In the genomic region with DNA sequence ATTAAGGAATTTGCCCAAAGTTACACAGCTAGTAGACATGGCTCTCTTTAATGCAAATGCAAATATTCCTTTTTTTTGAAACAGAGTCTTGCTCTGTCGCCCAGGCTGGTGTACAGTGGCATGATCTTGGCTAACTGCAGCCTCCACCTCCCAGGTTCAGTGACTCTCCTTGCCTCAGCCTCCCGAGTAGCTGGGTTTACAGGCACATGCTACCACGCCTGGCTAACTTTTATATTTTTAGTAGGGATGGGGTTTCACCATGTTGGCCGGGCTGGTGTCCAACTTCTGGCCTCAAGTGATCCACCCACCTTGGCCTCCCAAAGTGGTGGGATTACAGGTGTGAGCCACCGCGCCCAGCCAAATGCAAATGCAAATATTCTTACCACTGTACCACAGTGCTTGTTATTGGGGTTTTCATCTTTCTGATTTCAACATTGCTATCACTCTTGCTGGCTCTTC, we compare ENCODE assay signal across 11 cellular contexts. TPM values are rescaled to one million over a fixed set of nuclear protein-coding genes. Genes with fewer than 3 reads are reported as not detected.
DNase-seq lines count a peak whose midpoint lies in the region; ATAC-seq and TF ChIP-seq lines count a peak whose summit lies in the region.
"Had no signal": no experiment of that assay in that cellular context is flagged by ENCODE, and none has a peak within 500 bp of the region (broad histone marks: within the 10 kb centered on the region; RNA-seq: fewer than 3 reads in every experiment).

No MANE protein-coding gene starts in this region.

- H3K4me3 ChIP-seq in right atrium auricular region (peak overlapping the region; percentile 51 to 81), epithelial cell of proximal tubule (ENCODE audit: low read depth, low read length) (peak overlapping the region; percentile 71), neutrophil (ENCODE audit: low read depth in 1 of 2, low read length in 1 of 2) (no peak overlapping the region), aorta (ENCODE audit: low read length in 2 of 2) (peak overlapping the region; percentile 46 to 84)

- H3K27ac ChIP-seq in right atrium auricular region (peak overlapping the region; percentile 88 to 91), neutrophil (peak overlapping the region; percentile 7), aorta (ENCODE audit: low read depth in 1 of 2, low read length in 2 of 2) (no peak overlapping the region)
- H3K27ac ChIP-seq: WERI-Rb-1 had no signal

- H3K4me1 ChIP-seq in right atrium auricular region (peaks cover 0 to 45% of the 10 kb centered on the region in 2 donors), neutrophil (ENCODE audit: control insufficient read depth in 1 of 2, insufficient read depth in 1 of 2, low read depth in 1 of 2, low read length in 1 of 2) (peaks cover 54 to 56% of the 10 kb centered on the region in 2 experiments), aorta (ENCODE audit: control insufficient read depth in 1 of 2, insufficient read depth in 2 of 2, low read length in 2 of 2) (peaks cover 0 to 2% of the 10 kb centered on the region in 2 donors)

- no peaks in the 10 kb centered on the region for H3K27me3 ChIP-seq in right atrium auricular region
- H3K27me3 ChIP-seq in neutrophil: no peaks in the 10 kb centered on the region
- no peaks in the 10 kb centered on the region for H3K27me3 ChIP-seq in aorta (ENCODE audit: control insufficient read depth in 1 of 2, insufficient read depth in 2 of 2, low read length in 1 of 2)
- H3K27me3 ChIP-seq: adrenal gland had no signal

- no peak for TF ChIP-seq CTCF in right atrium auricular region (IDR thresholded peaks at IDR 0.05)
- no peak for TF ChIP-seq CTCF in epithelial cell of proximal tubule (conservative IDR thresholded peaks at IDR 0.05; ENCODE audit: low read depth, low read length)
- TF ChIP-seq CTCF in neutrophil (IDR thresholded peaks at IDR 0.05): no peak

- 67 to 74% methylated on average over 6 of the region's 6 CpGs for WGBS in aorta, 2 donors

- ATAC-seq in left cardiac atrium (no peak), aorta (ENCODE audit: low FRiP score) (no peak), GM19023 (IDR thresholded peaks at IDR 0.05; ENCODE audit: unreplicated experiment) (no peak)

- DNase-seq in right atrium auricular region (ENCODE audit: low spot score) (no peak), left cardiac atrium (no peak), epithelial cell of proximal tubule (ENCODE audit: low read depth) (no peak), aorta (no peak), NCI-H2196 treated with DMSO at 0.1 percent for 48 hours (lab: John Stamatoyannopoulos, UW; ENCODE audit: unreplicated experiment) (no peak)
- no peak for DNase-seq in stimulated activated CD4-positive, alpha-beta T cell treated with anti-CD3 and anti-CD28 coated beads, Interleukin-4, amount 100 ng/mL, for 1 hour
- DNase-seq: adrenal gland, NCI-H774, WERI-Rb-1 had no signal

- peaks cover 23% of the 10 kb centered on the region for H3K36me3 ChIP-seq in right atrium auricular region
- H3K36me3 ChIP-seq in neutrophil: no peaks in the 10 kb centered on the region
- peaks cover 0 to 2% of the 10 kb centered on the region in 2 donors for H3K36me3 ChIP-seq in aorta (ENCODE audit: control insufficient read depth in 1 of 2, insufficient read depth in 2 of 2, low read length in 1 of 2)
- H3K36me3 ChIP-seq: WERI-Rb-1 had no signal

- H3K9me3 ChIP-seq in right atrium auricular region (no peaks in the 10 kb centered on the region), neutrophil (no peaks in the 10 kb centered on the region), aorta (ENCODE audit: control insufficient read depth, low read length) (no peaks in the 10 kb centered on the region)
- H3K9me3 ChIP-seq: adrenal gland had no signal

- intact Hi-C loops in left cardiac atrium (cut with DNase I): loop anchor here (5.0 to 10.0 kb wide), 2 partner anchors 103 to 105 kb away; no protein-coding TSS in a partner anchor
- intact Hi-C loops in aorta (cut with DNase I): loop anchor here in 1 of 2 donors (10.0 kb wide), 1 partner anchor 103 kb away; no protein-coding TSS in a partner anchor

RNA-seq across cellular contexts. Expression of gene HIGD1C, which starts 24.5 kb away (rescaled TPM):
- total RNA-seq in right atrium auricular region (not detected), left cardiac atrium (not detected), epithelial cell of proximal tubule (not detected in 2 replicates), aorta (not detected)
- polyA plus RNA-seq in aorta: not detected
- total RNA-seq: adrenal gland had no signal
- polyA plus RNA-seq: adrenal gland had no signal

Comparison
In these comparisons a context has a peak if more than half of its experiments do, and no peak if none do; other contexts are left out.
1. H3K27ac ChIP-seq: peak in right atrium auricular region (2 of 2) and neutrophil (single experiment); none in aorta (0 of 2).
2. H3K4me3 ChIP-seq: peak in right atrium auricular region (2 of 2), epithelial cell of proximal tubule (single experiment) and aorta (2 of 2); none in neutrophil (0 of 2).